In genomic region chr2:54090521-54091117, GRCh38 we compare ENCODE assay signal across 20 cellular contexts.
"Had no signal": no experiment of that assay in that cellular context is flagged by ENCODE, and none has a peak within 500 bp of the region (broad histone marks: within the 10 kb centered on the region; RNA-seq: fewer than 3 reads in every experiment).

No MANE protein-coding gene starts in this region.

- H3K36me3 Mint-ChIP-seq: activated naive CD4-positive, alpha-beta T cell treated with anti-CD3 and anti-CD28 coated beads, Interleukin-2, amount 50 U/mL, for 72 hours had no signal

- H3K9me3 Mint-ChIP-seq: activated naive CD4-positive, alpha-beta T cell treated with anti-CD3 and anti-CD28 coated beads, Interleukin-2, amount 50 U/mL, for 72 hours; dendritic cell treated with granulocyte-macrophage colony-stimulating factor and Interleukin-4, amounts not matched to agents 40 ng/mL and 50 ng/mL, for 4 days; stimulated activated naive CD8-positive, alpha-beta T cell treated with anti-CD3 and anti-CD28 coated beads, Interleukin-15, Interleukin-2, amounts not matched to agents 100 ng/mL and 50 ng/mL, for 24 hours had no signal

- H3K9me3 ChIP-seq: adrenal gland, left lung, mucosa of descending colon, prostate gland, tibial nerve, uterus had no signal

- H3K4me1 ChIP-seq: left lung, prostate gland, tibial nerve, uterus had no signal

- H3K27me3 ChIP-seq: adrenal gland, cardiac muscle cell, left lung, tibial nerve, uterus had no signal

- FAIRE-seq: kidney had no signal

- ATAC-seq: activated CD4-positive, alpha-beta T cell treated with anti-CD3 and anti-CD28 coated beads for 36 hours; activated naive CD4-positive, alpha-beta T cell treated with anti-CD3 and anti-CD28 coated beads, Interleukin-2, amount 50 U/mL, for 72 hours; left lung; mucosa of descending colon; naive thymus-derived CD4-positive, alpha-beta T cell had no signal

- H3K4me3 ChIP-seq: adrenal gland, cardiac muscle cell, left lung, mucosa of descending colon, prostate gland, skin epidermis, tibial nerve, uterus had no signal

- H3K27ac Mint-ChIP-seq: activated CD4-positive, alpha-beta T cell treated with anti-CD3 and anti-CD28 coated beads for 36 hours; activated naive CD4-positive, alpha-beta T cell treated with anti-CD3 and anti-CD28 coated beads, Interleukin-2, amount 50 U/mL, for 72 hours; dendritic cell treated with granulocyte-macrophage colony-stimulating factor and Interleukin-4, amounts not matched to agents 40 ng/mL and 50 ng/mL, for 4 days; stimulated activated naive CD8-positive, alpha-beta T cell treated with anti-CD3 and anti-CD28 coated beads, Interleukin-15, Interleukin-2, amounts not matched to agents 100 ng/mL and 50 ng/mL, for 24 hours had no signal

- H3K27ac ChIP-seq: adrenal gland, cardiac muscle cell, left lung, prostate gland, skin epidermis, tibial nerve, uterus had no signal

- H3K36me3 ChIP-seq: adrenal gland, cardiac muscle cell, left lung, prostate gland, uterus had no signal

- DNase-seq: activated CD4-positive, alpha-beta T cell treated with anti-CD3 and anti-CD28 coated beads for 36 hours; activated CD4-positive, alpha-beta T cell treated with anti-CD3 and anti-CD28 coated beads, Interleukin-2, amount 50 U/mL, for 48 hours; activated gamma-delta T cell treated with Interleukin-2 at 50 U/mL for 16 hours; adrenal gland; effector memory CD4-positive, alpha-beta T cell; foreskin melanocyte; kidney; left lung; mucosa of descending colon; naive thymus-derived CD4-positive, alpha-beta T cell; right cardiac atrium; T-helper 2 cell; uterus had no signal

- H3K4me3 Mint-ChIP-seq: activated CD4-positive, alpha-beta T cell treated with anti-CD3 and anti-CD28 coated beads for 36 hours; dendritic cell treated with granulocyte-macrophage colony-stimulating factor and Interleukin-4, amounts not matched to agents 40 ng/mL and 50 ng/mL, for 4 days; naive thymus-derived CD4-positive, alpha-beta T cell; stimulated activated naive CD8-positive, alpha-beta T cell treated with anti-CD3 and anti-CD28 coated beads, Interleukin-15, Interleukin-2, amounts not matched to agents 100 ng/mL and 50 ng/mL, for 24 hours had no signal

- H3K27me3 Mint-ChIP-seq: activated CD4-positive, alpha-beta T cell treated with anti-CD3 and anti-CD28 coated beads for 36 hours; dendritic cell treated with granulocyte-macrophage colony-stimulating factor and Interleukin-4, amounts not matched to agents 40 ng/mL and 50 ng/mL, for 4 days; naive thymus-derived CD4-positive, alpha-beta T cell; stimulated activated naive CD8-positive, alpha-beta T cell treated with anti-CD3 and anti-CD28 coated beads, Interleukin-15, Interleukin-2, amounts not matched to agents 100 ng/mL and 50 ng/mL, for 24 hours had no signal
